35 cellular contexts compared by ENCODE assay signal in the genomic region with DNA sequence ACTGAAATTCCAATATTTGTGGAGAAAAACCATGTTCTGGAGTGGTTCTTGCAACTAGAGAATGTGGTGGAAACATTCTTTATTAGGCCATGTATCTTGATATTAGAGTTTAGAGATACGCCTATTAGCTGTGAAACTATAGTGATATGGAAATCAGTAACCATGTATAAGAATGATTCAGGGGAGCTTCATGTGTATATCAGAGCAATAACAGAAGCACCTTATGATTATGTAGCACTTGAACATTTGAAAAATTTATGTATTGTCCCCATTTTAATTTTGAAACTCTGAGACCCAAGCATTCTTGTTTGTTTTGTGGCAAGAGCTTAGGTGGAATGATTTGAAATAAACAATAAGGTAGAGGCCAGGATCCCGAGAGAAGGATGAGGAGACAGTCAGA.
"Had no signal": no experiment of that assay in that cellular context is flagged by ENCODE, and none has a peak within 500 bp of the region (broad histone marks: within the 10 kb centered on the region; RNA-seq: fewer than 3 reads in every experiment).

No MANE protein-coding gene starts in this region.

- H3K9me3 ChIP-seq: adrenal gland, body of pancreas, esophagus muscularis mucosa, gastrocnemius medialis had no signal

- H3K4me1 ChIP-seq: adrenal gland, foreskin keratinocyte had no signal

- ATAC-seq: activated CD4-positive, alpha-beta T cell treated with anti-CD3 and anti-CD28 coated beads for 36 hours; activated CD8-positive, alpha-beta memory T cell treated with anti-CD3 and anti-CD28 coated beads, Interleukin-2, amount 10 ng/mL, durations not matched to agents 7 days and 5 days; activated CD8-positive, alpha-beta T cell treated with anti-CD3 and anti-CD28 coated beads, Interleukin-2, amount 10 ng/mL, durations not matched to agents 7 days and 5 days; activated naive CD8-positive, alpha-beta T cell treated with anti-CD3 and anti-CD28 coated beads, Interleukin-2, amount 50 U/mL, for 24 hours; body of pancreas; effector memory CD8-positive, alpha-beta T cell; foreskin keratinocyte; gastrocnemius medialis; T-helper 17 cell had no signal

- H3K27ac ChIP-seq: adrenal gland, body of pancreas, esophagus muscularis mucosa, foreskin keratinocyte, gastrocnemius medialis, WERI-Rb-1 had no signal

- H3K36me3 ChIP-seq: adrenal gland, esophagus muscularis mucosa, gastrocnemius medialis, WERI-Rb-1 had no signal

- H3K27me3 Mint-ChIP-seq: activated CD4-positive, alpha-beta memory T cell treated with anti-CD3 and anti-CD28 coated beads for 36 hours; effector memory CD8-positive, alpha-beta T cell; T-helper 17 cell had no signal

- H3K4me3 ChIP-seq: adrenal gland, body of pancreas, esophagus muscularis mucosa, gastrocnemius medialis had no signal

- H3K27me3 ChIP-seq: adrenal gland, body of pancreas, esophagus muscularis mucosa, foreskin keratinocyte, gastrocnemius medialis had no signal

- H3K36me3 Mint-ChIP-seq: activated CD4-positive, alpha-beta memory T cell treated with anti-CD3 and anti-CD28 coated beads for 36 hours; activated CD8-positive, alpha-beta memory T cell treated with anti-CD3 and anti-CD28 coated beads, Interleukin-2, amount 10 ng/mL, durations not matched to agents 7 days and 5 days; activated naive CD4-positive, alpha-beta T cell treated with anti-CD3 and anti-CD28 coated beads, Interleukin-2, amount 50 U/mL, for 24 hours; activated naive CD8-positive, alpha-beta T cell treated with anti-CD3 and anti-CD28 coated beads for 36 hours had no signal

- H3K4me3 Mint-ChIP-seq: activated CD4-positive, alpha-beta memory T cell treated with anti-CD3 and anti-CD28 coated beads for 36 hours; activated CD4-positive, alpha-beta T cell treated with anti-CD3 and anti-CD28 coated beads for 36 hours; activated CD4-positive, alpha-beta T cell treated with anti-CD3 and anti-CD28 coated beads, Interleukin-2, amount 10 ng/mL, durations not matched to agents 24 days and 14 days; activated CD8-positive, alpha-beta memory T cell treated with anti-CD3 and anti-CD28 coated beads, Interleukin-2, amount 10 ng/mL, durations not matched to agents 7 days and 5 days; activated CD8-positive, alpha-beta T cell treated with anti-CD3 and anti-CD28 coated beads, Interleukin-2, amount 10 ng/mL, durations not matched to agents 7 days and 5 days; activated naive CD4-positive, alpha-beta T cell treated with anti-CD3 and anti-CD28 coated beads, Interleukin-2, amount 50 U/mL, for 24 hours; activated naive CD8-positive, alpha-beta T cell treated with anti-CD3 and anti-CD28 coated beads for 36 hours; activated naive CD8-positive, alpha-beta T cell treated with anti-CD3 and anti-CD28 coated beads, Interleukin-2, amount 50 U/mL, for 24 hours; activated T-helper 1 cell treated with anti-CD3 and anti-CD28 coated beads, Interleukin-12 subunit alpha, Interleukin-12 subunit beta, Interleukin-2, Interleukin-4 antibody, amounts not matched to agents 30 ng/mL and 10 ng/mL and 1 ng/mL, durations not matched to agents 14 hours and 24 hours and 36 hours; effector memory CD8-positive, alpha-beta T cell; T-helper 17 cell; T-helper 2 cell treated with Interferon-gamma antibody and Interleukin-4, amounts not matched to agents 5 μg/mL and 100 μg/mL, for 36 hours had no signal

- H3K4me1 Mint-ChIP-seq: activated CD4-positive, alpha-beta T cell treated with anti-CD3 and anti-CD28 coated beads for 36 hours; activated CD4-positive, alpha-beta T cell treated with anti-CD3 and anti-CD28 coated beads, Interleukin-2, amount 10 ng/mL, durations not matched to agents 24 days and 14 days; activated CD8-positive, alpha-beta memory T cell treated with anti-CD3 and anti-CD28 coated beads, Interleukin-2, amount 10 ng/mL, durations not matched to agents 7 days and 5 days; activated naive CD4-positive, alpha-beta T cell treated with anti-CD3 and anti-CD28 coated beads, Interleukin-2, amount 50 U/mL, for 24 hours; activated naive CD8-positive, alpha-beta T cell treated with anti-CD3 and anti-CD28 coated beads for 36 hours; activated naive CD8-positive, alpha-beta T cell treated with anti-CD3 and anti-CD28 coated beads, Interleukin-2, amount 50 U/mL, for 24 hours had no signal

- H3K27ac Mint-ChIP-seq: activated CD4-positive, alpha-beta memory T cell treated with anti-CD3 and anti-CD28 coated beads for 36 hours; activated CD4-positive, alpha-beta T cell treated with anti-CD3 and anti-CD28 coated beads for 36 hours; activated CD4-positive, alpha-beta T cell treated with anti-CD3 and anti-CD28 coated beads, Interleukin-2, amount 10 ng/mL, durations not matched to agents 24 days and 14 days; activated CD8-positive, alpha-beta memory T cell treated with anti-CD3 and anti-CD28 coated beads, Interleukin-2, amount 10 ng/mL, durations not matched to agents 7 days and 5 days; activated CD8-positive, alpha-beta T cell treated with anti-CD3 and anti-CD28 coated beads, Interleukin-2, amount 10 ng/mL, durations not matched to agents 7 days and 5 days; activated naive CD4-positive, alpha-beta T cell treated with anti-CD3 and anti-CD28 coated beads, Interleukin-2, amount 50 U/mL, for 24 hours; activated naive CD8-positive, alpha-beta T cell treated with anti-CD3 and anti-CD28 coated beads for 36 hours; activated naive CD8-positive, alpha-beta T cell treated with anti-CD3 and anti-CD28 coated beads, Interleukin-2, amount 50 U/mL, for 24 hours; activated T-helper 1 cell treated with anti-CD3 and anti-CD28 coated beads, Interleukin-12 subunit alpha, Interleukin-12 subunit beta, Interleukin-2, Interleukin-4 antibody, amounts not matched to agents 30 ng/mL and 10 ng/mL and 1 ng/mL, durations not matched to agents 14 hours and 24 hours and 36 hours; effector memory CD8-positive, alpha-beta T cell; T-helper 17 cell; T-helper 2 cell treated with Interferon-gamma antibody and Interleukin-4, amounts not matched to agents 5 μg/mL and 100 μg/mL, for 36 hours had no signal

- DNase-seq: activated CD4-positive, alpha-beta memory T cell treated with anti-CD3 and anti-CD28 coated beads for 36 hours; activated CD4-positive, alpha-beta T cell treated with anti-CD3 and anti-CD28 coated beads for 36 hours; activated CD4-positive, alpha-beta T cell treated with anti-CD3 and anti-CD28 coated beads, Interleukin-2, amount 10 ng/mL, durations not matched to agents 24 days and 14 days; activated CD4-positive, CD25-positive, alpha-beta regulatory T cell; activated CD4-positive, CD25-positive, alpha-beta regulatory T cell treated with anti-CD3 and anti-CD28 coated beads, Interleukin-2, amount 50 U/mL, for 72 hours; activated CD8-positive, alpha-beta memory T cell treated with anti-CD3 and anti-CD28 coated beads, Interleukin-2, amount 10 ng/mL, durations not matched to agents 7 days and 5 days; activated CD8-positive, alpha-beta memory T cell treated with anti-CD3 and anti-CD28 coated beads, Interleukin-2, amount 50 U/mL, for 4 hours; activated CD8-positive, alpha-beta T cell treated with anti-CD3 and anti-CD28 coated beads, Interleukin-2, amount 10 ng/mL, durations not matched to agents 7 days and 5 days; activated gamma-delta T cell treated with Interleukin-2 at 50 U/mL for 16 hours; activated naive CD4-positive, alpha-beta T cell treated with Interleukin-2 at 50 U/mL for 16 hours; activated naive CD8-positive, alpha-beta T cell treated with anti-CD3 and anti-CD28 coated beads for 36 hours; activated naive CD8-positive, alpha-beta T cell treated with anti-CD3 and anti-CD28 coated beads, Interleukin-2, amount 50 U/mL, for 24 hours; activated T-cell treated with anti-CD3 and anti-CD28 coated beads, Interleukin-2, amount 50 U/mL, for 1 hour; activated T-cell treated with anti-CD3 and anti-CD28 coated beads, Interleukin-2, amount 50 U/mL, for 48 hours; adrenal gland; amygdala; aorta; body of pancreas; caudate nucleus; cortex of kidney; dermis blood vessel endothelial cell; effector CD4-positive, alpha-beta T cell; effector memory CD8-positive, alpha-beta T cell; erythroblast; foreskin keratinocyte; gastrocnemius medialis; glutamatergic neuron; T-helper 1 cell; T-helper 17 cell; T1000; WERI-Rb-1 had no signal

- H3K9me3 Mint-ChIP-seq: activated CD4-positive, alpha-beta memory T cell treated with anti-CD3 and anti-CD28 coated beads for 36 hours; activated CD4-positive, alpha-beta T cell treated with anti-CD3 and anti-CD28 coated beads, Interleukin-2, amount 10 ng/mL, durations not matched to agents 24 days and 14 days; activated naive CD4-positive, alpha-beta T cell treated with anti-CD3 and anti-CD28 coated beads, Interleukin-2, amount 50 U/mL, for 24 hours; activated naive CD8-positive, alpha-beta T cell treated with anti-CD3 and anti-CD28 coated beads for 36 hours; activated naive CD8-positive, alpha-beta T cell treated with anti-CD3 and anti-CD28 coated beads, Interleukin-2, amount 50 U/mL, for 24 hours; activated T-helper 1 cell treated with anti-CD3 and anti-CD28 coated beads, Interleukin-12 subunit alpha, Interleukin-12 subunit beta, Interleukin-2, Interleukin-4 antibody, amounts not matched to agents 30 ng/mL and 10 ng/mL and 1 ng/mL, durations not matched to agents 14 hours and 24 hours and 36 hours; effector memory CD8-positive, alpha-beta T cell; T-helper 2 cell treated with Interferon-gamma antibody and Interleukin-4, amounts not matched to agents 5 μg/mL and 100 μg/mL, for 36 hours had no signal
